ENCODE assay signal across 1 cellular context in genomic region chr3:197428117-197428761, GRCh38.
TF ChIP-seq lines count a peak whose summit lies in the region.

No MANE protein-coding gene starts in this region.

TF ChIP-seq in HEK293, 187 proteins besides CTCF, POLR2A, EP300 and RAD21 (continued from another document and continues in another):
- TF ChIP-seq, protein P1, sequence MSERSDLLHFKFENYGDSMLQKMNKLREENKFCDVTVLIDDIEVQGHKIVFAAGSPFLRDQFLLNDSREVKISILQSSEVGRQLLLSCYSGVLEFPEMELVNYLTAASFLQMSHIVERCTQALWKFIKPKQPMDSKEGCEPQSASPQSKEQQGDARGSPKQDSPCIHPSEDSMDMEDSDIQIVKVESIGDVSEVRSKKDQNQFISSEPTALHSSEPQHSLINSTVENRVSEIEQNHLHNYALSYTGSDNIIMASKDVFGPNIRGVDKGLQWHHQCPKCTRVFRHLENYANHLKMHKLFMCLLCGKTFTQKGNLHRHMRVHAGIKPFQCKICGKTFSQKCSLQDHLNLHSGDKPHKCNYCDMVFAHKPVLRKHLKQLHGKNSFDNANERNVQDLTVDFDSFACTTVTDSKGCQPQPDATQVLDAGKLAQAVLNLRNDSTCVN (tag by site-specific recombination; optimal IDR thresholded peaks at IDR 0.05): no peak
- TF ChIP-seq KLF8 (tag by site-specific recombination; IDR thresholded peaks at IDR 0.05) (no peak), ZNF654 (tag by site-specific recombination; IDR thresholded peaks at IDR 0.05; ENCODE audit: low read depth) (no peak), PRDM10 (tag by site-specific recombination; IDR thresholded peaks at IDR 0.05) (no peak), ZNF548 (tag by site-specific recombination; IDR thresholded peaks at IDR 0.05) (no peak), ZNF704 (tag by site-specific recombination; IDR thresholded peaks at IDR 0.05) (no peak), PRDM6 (tag by site-specific recombination; IDR thresholded peaks at IDR 0.05) (no peak), ZBTB20 (tag by site-specific recombination; IDR thresholded peaks at IDR 0.05) (peak; percentile 88), SCRT1 (tag by site-specific recombination; IDR thresholded peaks at IDR 0.05; ENCODE audit: borderline replicate concordance) (no peak), ZIC2 (tag by site-specific recombination; IDR thresholded peaks at IDR 0.05) (peak; percentile 15; the same call in 1 of the 2 replicates), ZNF248 (tag by site-specific recombination; IDR thresholded peaks at IDR 0.05) (no peak), ZNF2 (tag by site-specific recombination; IDR thresholded peaks at IDR 0.05) (0 out of 2 replicates have a peak, but pooled peaks have one; percentile 57), ZNF350 (tag by site-specific recombination; IDR thresholded peaks at IDR 0.05) (no peak), KLF1 (tag by site-specific recombination; IDR thresholded peaks at IDR 0.05) (peak; percentile 93), ZNF626 (tag by site-specific recombination; IDR thresholded peaks at IDR 0.05) (no peak), ZNF501 (tag by site-specific recombination; IDR thresholded peaks at IDR 0.05) (no peak), MYNN (tag by site-specific recombination; IDR thresholded peaks at IDR 0.05; ENCODE audit: borderline replicate concordance) (no peak), ZSCAN30 (tag by site-specific recombination; IDR thresholded peaks at IDR 0.05) (no peak), KLF17 (tag by site-specific recombination; IDR thresholded peaks at IDR 0.05) (no peak), ZNF341 (tag by site-specific recombination; IDR thresholded peaks at IDR 0.05; ENCODE audit: low read depth) (peak; percentile 50; the same call in 1 of the 2 replicates), ZBTB17 (tag by site-specific recombination; IDR thresholded peaks at IDR 0.05) (peak; percentile 89), ZNF837 (tag by site-specific recombination; IDR thresholded peaks at IDR 0.05) (no peak), ZNF600 (tag by site-specific recombination; IDR thresholded peaks at IDR 0.05) (0 out of 2 replicates have a peak, but pooled peaks have one; percentile 39), ZNF692 (tag by site-specific recombination; IDR thresholded peaks at IDR 0.05) (no peak), ZNF292 (tag by site-specific recombination; IDR thresholded peaks at IDR 0.05; ENCODE audit: borderline replicate concordance, low read depth) (no peak), ZNF571 (tag by site-specific recombination; IDR thresholded peaks at IDR 0.05) (no peak), ZNF629 (tag by site-specific recombination; IDR thresholded peaks at IDR 0.05) (peak; percentile 33; the same call in 1 of the 2 replicates), ZXDB (tag by site-specific recombination; IDR thresholded peaks at IDR 0.05) (no peak), SP2 (tag by site-specific recombination; IDR thresholded peaks at IDR 0.05) (0 out of 2 replicates have a peak, but pooled peaks have one; percentile 6), ZNF518A (tag by site-specific recombination; conservative IDR thresholded peaks at IDR 0.05; ENCODE audit: low read depth) (no peak), ZNF221 (tag by site-specific recombination; IDR thresholded peaks at IDR 0.05; ENCODE audit: borderline replicate concordance) (no peak), ZBTB1 (tag by site-specific recombination; IDR thresholded peaks at IDR 0.05) (no peak), ZFP37 (tag by site-specific recombination; IDR thresholded peaks at IDR 0.05) (peak; percentile 60; the same call in 1 of the 2 replicates), ZBTB7A (tag by site-specific recombination; IDR thresholded peaks at IDR 0.05; ENCODE audit: low read depth) (no peak), ZNF596 (tag by site-specific recombination; IDR thresholded peaks at IDR 0.05) (no peak), ZNF19 (tag by site-specific recombination; IDR thresholded peaks at IDR 0.05; ENCODE audit: low read depth) (no peak), ZBTB10 (tag by site-specific recombination; IDR thresholded peaks at IDR 0.05) (no peak)
- TF ChIP-seq, protein P2, sequence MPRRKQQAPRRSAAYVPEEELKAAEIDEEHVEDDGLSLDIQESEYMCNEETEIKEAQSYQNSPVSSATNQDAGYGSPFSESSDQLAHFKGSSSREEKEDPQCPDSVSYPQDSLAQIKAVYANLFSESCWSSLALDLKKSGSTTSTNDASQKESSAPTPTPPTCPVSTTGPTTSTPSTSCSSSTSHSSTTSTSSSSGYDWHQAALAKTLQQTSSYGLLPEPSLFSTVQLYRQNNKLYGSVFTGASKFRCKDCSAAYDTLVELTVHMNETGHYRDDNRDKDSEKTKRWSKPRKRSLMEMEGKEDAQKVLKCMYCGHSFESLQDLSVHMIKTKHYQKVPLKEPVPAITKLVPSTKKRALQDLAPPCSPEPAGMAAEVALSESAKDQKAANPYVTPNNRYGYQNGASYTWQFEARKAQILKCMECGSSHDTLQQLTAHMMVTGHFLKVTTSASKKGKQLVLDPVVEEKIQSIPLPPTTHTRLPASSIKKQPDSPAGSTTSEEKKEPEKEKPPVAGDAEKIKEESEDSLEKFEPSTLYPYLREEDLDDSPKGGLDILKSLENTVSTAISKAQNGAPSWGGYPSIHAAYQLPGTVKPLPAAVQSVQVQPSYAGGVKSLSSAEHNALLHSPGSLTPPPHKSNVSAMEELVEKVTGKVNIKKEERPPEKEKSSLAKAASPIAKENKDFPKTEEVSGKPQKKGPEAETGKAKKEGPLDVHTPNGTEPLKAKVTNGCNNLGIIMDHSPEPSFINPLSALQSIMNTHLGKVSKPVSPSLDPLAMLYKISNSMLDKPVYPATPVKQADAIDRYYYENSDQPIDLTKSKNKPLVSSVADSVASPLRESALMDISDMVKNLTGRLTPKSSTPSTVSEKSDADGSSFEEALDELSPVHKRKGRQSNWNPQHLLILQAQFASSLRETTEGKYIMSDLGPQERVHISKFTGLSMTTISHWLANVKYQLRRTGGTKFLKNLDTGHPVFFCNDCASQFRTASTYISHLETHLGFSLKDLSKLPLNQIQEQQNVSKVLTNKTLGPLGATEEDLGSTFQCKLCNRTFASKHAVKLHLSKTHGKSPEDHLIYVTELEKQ (tag by site-specific recombination; IDR thresholded peaks at IDR 0.05; ENCODE audit: borderline replicate concordance): no peak
